Comparison of ENCODE assay signal across 19 cellular contexts in the genomic region with DNA sequence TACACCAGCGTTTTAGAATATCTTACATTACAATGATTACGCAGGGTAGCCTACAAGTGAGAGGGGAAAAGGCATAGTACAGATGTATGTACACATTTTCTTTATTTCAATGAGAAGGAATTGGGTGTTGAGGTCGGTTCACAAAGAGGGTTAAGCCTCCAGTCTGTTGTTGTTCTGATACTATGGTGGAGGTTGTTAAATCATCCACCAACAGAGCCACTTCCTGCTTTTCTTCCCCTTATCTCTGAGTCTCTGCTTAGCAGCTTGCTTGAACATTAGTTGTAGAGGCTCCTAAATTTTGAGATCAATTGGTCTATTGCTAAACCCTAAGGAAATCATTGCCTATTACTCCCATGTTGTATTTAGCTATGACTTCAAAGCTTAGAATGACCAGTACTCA. TPM values are rescaled to one million over a fixed set of nuclear protein-coding genes. Genes with fewer than 3 reads are reported as not detected.
A peak's percentile ranks its signal among the peaks of the same experiment; 100 is the strongest.
DNase-seq lines count a peak whose midpoint lies in the region; ATAC-seq and TF ChIP-seq lines count a peak whose summit lies in the region.
"Had no signal": no experiment of that assay in that cellular context is flagged by ENCODE, and none has a peak within 500 bp of the region (broad histone marks: within the 10 kb centered on the region; RNA-seq: fewer than 3 reads in every experiment).

No MANE protein-coding gene starts in this region.

- H3K9me3 ChIP-seq in prostate gland, result no peaks in the 10 kb centered on the region
- H3K9me3 ChIP-seq: A549, esophagus muscularis mucosa had no signal

- no peaks in the 10 kb centered on the region for H3K36me3 Mint-ChIP-seq in Calu3 (ENCODE audit: insufficient read depth, unreplicated experiment)
- H3K36me3 Mint-ChIP-seq: CD14-positive monocyte had no signal

- intact Hi-C loops in prostate gland (cut with DNase I), result no loop called here
- intact Hi-C loops in Calu3 (cut with micrococcal nuclease; ENCODE audit: unreplicated experiment), result no loop called here

- peak; percentile 65 for ATAC-seq in GM18498 (IDR thresholded peaks at IDR 0.05; ENCODE audit: unreplicated experiment)
- ATAC-seq in GM19463 (IDR thresholded peaks at IDR 0.05; ENCODE audit: unreplicated experiment), result peak; percentile 58
- ATAC-seq in HG03159 (IDR thresholded peaks at IDR 0.05; ENCODE audit: unreplicated experiment), result peak; percentile 61
- ATAC-seq: A549; stimulated activated naive CD8-positive, alpha-beta T cell treated with anti-CD3 and anti-CD28 coated beads, Interleukin-15, amount 100 ng/mL, for 72 hours had no signal

- H3K4me3 Mint-ChIP-seq in Calu3 (ENCODE audit: low read depth, unreplicated experiment), result no peak overlapping the region
- H3K4me3 Mint-ChIP-seq: activated B cell treated with CpG ODN at 0.5 μM for 24 hours; nephron; stimulated activated naive CD8-positive, alpha-beta T cell treated with anti-CD3 and anti-CD28 coated beads, Interleukin-15, amount 100 ng/mL, for 72 hours had no signal

- no peak overlapping the region for H3K27ac Mint-ChIP-seq in Calu3 (ENCODE audit: unreplicated experiment)
- H3K27ac Mint-ChIP-seq: activated B cell treated with CpG ODN at 0.5 μM for 24 hours; CD14-positive monocyte; nephron; stimulated activated naive CD8-positive, alpha-beta T cell treated with anti-CD3 and anti-CD28 coated beads, Interleukin-15, amount 100 ng/mL, for 72 hours had no signal

- peaks cover 14% of the 10 kb centered on the region for H3K4me1 Mint-ChIP-seq in Calu3 (ENCODE audit: low read depth, unreplicated experiment)
- H3K4me1 Mint-ChIP-seq: activated B cell treated with CpG ODN at 0.5 μM for 24 hours; nephron; stimulated activated naive CD8-positive, alpha-beta T cell treated with anti-CD3 and anti-CD28 coated beads, Interleukin-15, amount 100 ng/mL, for 72 hours had no signal

- no TSS peak for BruUV-seq in Calu3 (replicated peaks; lab: Mats Ljungman, UMichigan)

- CTCF ChIA-PET in Calu3 (lab: Charles Lee), result no interaction called here

- no peaks in the 10 kb centered on the region for H3K9me3 Mint-ChIP-seq in Calu3 (ENCODE audit: low read depth, unreplicated experiment)
- H3K9me3 Mint-ChIP-seq: activated B cell treated with CpG ODN at 0.5 μM for 24 hours; nephron; stimulated activated naive CD8-positive, alpha-beta T cell treated with anti-CD3 and anti-CD28 coated beads, Interleukin-15, amount 100 ng/mL, for 72 hours had no signal

- TF ChIP-seq CTCF in prostate gland (IDR thresholded peaks at IDR 0.05), result no peak
- no peak for TF ChIP-seq CTCF in Calu3 (IDR thresholded peaks at IDR 0.05; ENCODE audit: unreplicated experiment)

- H3K27me3 ChIP-seq in prostate gland (replicated peaks; ENCODE audit: insufficient read depth), result no peaks in the 10 kb centered on the region

- H3K27me3 Mint-ChIP-seq in Calu3 (ENCODE audit: unreplicated experiment), result no peaks in the 10 kb centered on the region

- H3K36me3 ChIP-seq in prostate gland, result no peaks in the 10 kb centered on the region
- H3K36me3 ChIP-seq: esophagus muscularis mucosa had no signal

- no peak overlapping the region for H3K4me3 ChIP-seq in prostate gland
- H3K4me3 ChIP-seq: A549, esophagus muscularis mucosa had no signal

- no peak for TF ChIP-seq POLR2A in prostate gland (IDR thresholded peaks at IDR 0.05)

- DNase-seq in OCI-M1 (lab: John Stamatoyannopoulos, UW) (peak; percentile 89), prostate gland (ENCODE audit: low spot score) (no peak), Calu3 (no peak)
- no peak for DNase-seq in stimulated activated CD4-positive, alpha-beta T cell treated with anti-CD3 and anti-CD28 coated beads, Interleukin-4, amount 100 ng/mL, for 24 hours
- no peak for DNase-seq in stimulated activated CD4-positive, alpha-beta T cell treated with anti-CD3 and anti-CD28 coated beads, Interleukin-12 subunit alpha, Interleukin-12 subunit beta, amount 100 ng/mL, for 4 hours
- DNase-seq: activated B cell treated with CpG ODN at 0.5 μM for 24 hours; activated gamma-delta T cell treated with Interleukin-2 at 50 U/mL for 16 hours; NCI-H1694; NCI-H510A treated with DMSO at 0.1 percent for 48 hours; stimulated activated naive CD8-positive, alpha-beta T cell treated with anti-CD3 and anti-CD28 coated beads, Interleukin-15, amount 100 ng/mL, for 72 hours; SW 1271 had no signal

- 68% methylated on average over 3 of the region's 3 CpGs for WGBS in prostate gland

- no peak overlapping the region for H3K27ac ChIP-seq in prostate gland
- H3K27ac ChIP-seq: A549, esophagus muscularis mucosa had no signal

- H3K4me1 ChIP-seq in prostate gland (replicated peaks), result no peaks in the 10 kb centered on the region
- H3K4me1 ChIP-seq: esophagus muscularis mucosa had no signal

RNA-seq across cellular contexts. Expression of a gene that starts 7.3 kb away (rescaled TPM):
- total RNA-seq in prostate gland (1 to 10 TPM; 1.6 to 3.3 TPM), Calu3 (2022) (0.64 and 0.78 TPM in 2 replicates)
- total RNA-seq: activated B cell treated with CpG ODN at 0.5 μM for 24 hours; activated CD8-positive, alpha-beta memory T cell treated with anti-CD3 and anti-CD28 coated beads for 36 hours had no signal
